ENCODE assay signal across 19 cellular contexts in genomic region chr9:101427957-101428655, GRCh38. TPM values are rescaled to one million over a fixed set of nuclear protein-coding genes. Genes with fewer than 3 reads are reported as not detected.
DNase-seq lines count a peak whose midpoint lies in the region; ATAC-seq, FAIRE-seq and TF ChIP-seq lines count a peak whose summit lies in the region.
"Had no signal": no experiment of that assay in that cellular context is flagged by ENCODE, and none has a peak within 500 bp of the region (broad histone marks: within the 10 kb centered on the region; RNA-seq: fewer than 3 reads in every experiment).

No MANE protein-coding gene starts in this region.

- 90% methylated on average over 3 of the region's 3 CpGs for WGBS in HepG2 (ENCODE audit: low lambda C conversion rate)

- TF ChIP-seq EP300 in HepG2 (IDR thresholded peaks at IDR 0.05; ENCODE audit: low read depth in 2 of 2, low read length in 2 of 2) (no peak), HepG2 (CRISPR knock-in tag; IDR thresholded peaks at IDR 0.05; ENCODE audit: borderline replicate concordance) (no peak)

- no peak overlapping the region for H3K27ac Mint-ChIP-seq in activated CD8-positive, alpha-beta T cell treated with anti-CD3 and anti-CD28 coated beads, Interleukin-2, amount 10 ng/mL, durations not matched to agents 7 days and 5 days
- H3K27ac Mint-ChIP-seq: activated T-cell treated with anti-CD3 and anti-CD28 coated beads, Interleukin-2, amount 50 U/mL, for 24 hours; CD4-positive, CD25-positive, alpha-beta regulatory T cell; HFFc6; stimulated activated naive B cell treated with anti-CD40 and anti-IgM and Interleukin-4, amounts not matched to agents 10 μg/mL and 1 μg/mL and 100 μg/mL, for 72 hours had no signal

- no peaks in the 10 kb centered on the region for H4K20me1 ChIP-seq in HepG2 (ENCODE audit: insufficient read depth, low read length)

- ATAC-seq in GM18870 (IDR thresholded peaks at IDR 0.05; ENCODE audit: unreplicated experiment) (peak; percentile 81), GM21619 (IDR thresholded peaks at IDR 0.05; ENCODE audit: unreplicated experiment) (peak; percentile 63), HG03439 (IDR thresholded peaks at IDR 0.05; ENCODE audit: unreplicated experiment) (peak; percentile 68), HepG2 (no peak)
- no peak for ATAC-seq in activated CD8-positive, alpha-beta T cell treated with anti-CD3 and anti-CD28 coated beads, Interleukin-2, amount 10 ng/mL, durations not matched to agents 7 days and 5 days
- ATAC-seq: left lung had no signal

- no peak overlapping the region for H3K4me2 ChIP-seq in HepG2 (ENCODE audit: low read depth, low read length)

- no peak overlapping the region for H2AFZ ChIP-seq in HepG2 (ENCODE audit: low read length)

- H3K4me1 ChIP-seq in HepG2 (ENCODE audit: insufficient read depth, low read length) = peaks cover 88% of the 10 kb centered on the region
- H3K4me1 ChIP-seq: left lung had no signal

- intact Hi-C loops in HepG2 (cut with micrococcal nuclease; ENCODE audit: unreplicated experiment) = no loop called here

- no peaks in the 10 kb centered on the region for H3K79me2 ChIP-seq in HepG2 (ENCODE audit: insufficient read depth, low read length)

- no peaks in the 10 kb centered on the region for H3K9me3 ChIP-seq in HepG2 (ENCODE audit: low read length)
- H3K9me3 ChIP-seq: left lung, neutrophil had no signal

- H3K9ac ChIP-seq in HepG2 (ENCODE audit: insufficient read depth, low read depth, low read length) = no peak overlapping the region

- no peak for TF ChIP-seq CTCF in HepG2 (CRISPR knock-in tag; IDR thresholded peaks at IDR 0.05)

- no peaks in the 10 kb centered on the region for H3K36me3 ChIP-seq in HepG2 (replicated peaks in 1 of 2; ENCODE audit: control insufficient read depth in 1 of 2, insufficient read depth in 2 of 2, low read length in 2 of 2)
- H3K36me3 ChIP-seq: left lung, neutrophil had no signal

- DNase-seq in HepG2 (ENCODE audit: low spot score) (no peak), NCI-H1105 treated with DMSO at 0.1 percent for 48 hours (lab: John Stamatoyannopoulos, UW) (no peak)
- DNase-seq in activated CD8-positive, alpha-beta T cell treated with anti-CD3 and anti-CD28 coated beads, Interleukin-2, amount 10 ng/mL, durations not matched to agents 7 days and 5 days = no peak
- no peak for DNase-seq in activated T-cell treated with anti-CD3 and anti-CD28 coated beads, Interleukin-2, amount 50 U/mL, for 48 hours
- no peak for DNase-seq in activated CD4-positive, alpha-beta T cell treated with anti-CD3 and anti-CD28 coated beads for 1 hour
- DNase-seq: activated T-cell treated with anti-CD3 and anti-CD28 coated beads, Interleukin-2, amount 50 U/mL, for 24 hours; anterior cingulate cortex; CD4-positive, CD25-positive, alpha-beta regulatory T cell; effector memory CD4-positive, alpha-beta T cell; head of caudate nucleus; HFFc6; left lung; stimulated activated naive B cell treated with anti-CD40 and anti-IgM and Interleukin-4, amounts not matched to agents 10 μg/mL and 1 μg/mL and 100 μg/mL, for 72 hours had no signal

- H3K27me3 Mint-ChIP-seq in activated CD8-positive, alpha-beta T cell treated with anti-CD3 and anti-CD28 coated beads, Interleukin-2, amount 10 ng/mL, durations not matched to agents 7 days and 5 days (ENCODE audit: low read depth) = no peaks in the 10 kb centered on the region

- no TSS peak for BruUV-seq in HepG2 (replicated peaks; lab: Mats Ljungman, UMichigan)

- no peak overlapping the region for H3K4me3 Mint-ChIP-seq in activated CD8-positive, alpha-beta T cell treated with anti-CD3 and anti-CD28 coated beads, Interleukin-2, amount 10 ng/mL, durations not matched to agents 7 days and 5 days
- H3K4me3 Mint-ChIP-seq: activated T-cell treated with anti-CD3 and anti-CD28 coated beads, Interleukin-2, amount 50 U/mL, for 24 hours; CD4-positive, CD25-positive, alpha-beta regulatory T cell; HFFc6; stimulated activated naive B cell treated with anti-CD40 and anti-IgM and Interleukin-4, amounts not matched to agents 10 μg/mL and 1 μg/mL and 100 μg/mL, for 72 hours had no signal

- in situ Hi-C loops in HepG2 (cut with HindIII; ENCODE audit: extremely low pct_ligation_motif_present, low pct_unique_long_range_greater_than_20kb) = no loop called here

- no peaks in the 10 kb centered on the region for H3K27me3 ChIP-seq in HepG2 (ENCODE audit: control insufficient read depth in 1 of 2, insufficient read depth in 2 of 2, low read length in 2 of 2)
- H3K27me3 ChIP-seq: left lung, neutrophil had no signal

- H3K4me1 Mint-ChIP-seq in activated CD8-positive, alpha-beta T cell treated with anti-CD3 and anti-CD28 coated beads, Interleukin-2, amount 10 ng/mL, durations not matched to agents 7 days and 5 days (ENCODE audit: low read depth) = no peaks in the 10 kb centered on the region
- H3K4me1 Mint-ChIP-seq: CD4-positive, CD25-positive, alpha-beta regulatory T cell had no signal

- CTCF ChIA-PET in HepG2 (lab: Yijun Ruan, JAX; ENCODE audit: low intra/inter-chr PET ratio, low total read pairs) = no interaction called here
- CTCF ChIA-PET in activated CD8-positive, alpha-beta T cell treated with anti-CD3 and anti-CD28 coated beads, Interleukin-2, amount 10 ng/mL, durations not matched to agents 7 days and 5 days (lab: Charles Lee) = interaction anchor here (1.2 kb wide), 1 partner anchor 21 kb away, joined by 4 read pairs; no protein-coding TSS in a partner anchor

- no peak overlapping the region for H3K27ac ChIP-seq in HepG2 (ENCODE audit: extremely low read length, insufficient read depth, low read length)
- H3K27ac ChIP-seq: left lung, neutrophil, RWPE1 had no signal

- no peaks in the 10 kb centered on the region for H3K9me3 Mint-ChIP-seq in activated CD8-positive, alpha-beta T cell treated with anti-CD3 and anti-CD28 coated beads, Interleukin-2, amount 10 ng/mL, durations not matched to agents 7 days and 5 days (ENCODE audit: insufficient read depth)
- H3K9me3 Mint-ChIP-seq: HFFc6 had no signal

- POLR2A ChIA-PET in HepG2 (lab: Yijun Ruan, JAX) = interaction anchor here (0.9 to 2.7 kb wide), 2 partner anchors 13 to 18 kb away, joined by 3 to 6 read pairs; no protein-coding TSS in a partner anchor
- POLR2A ChIA-PET in activated CD8-positive, alpha-beta T cell treated with anti-CD3 and anti-CD28 coated beads, Interleukin-2, amount 10 ng/mL, durations not matched to agents 7 days and 5 days (lab: Charles Lee) = no interaction called here

- no peak overlapping the region for H3K4me3 ChIP-seq in HepG2 (replicated peaks in 1 of 3; ENCODE audit: insufficient read depth in 1 of 3, low read depth in 2 of 3, low read length in 3 of 3)
- H3K4me3 ChIP-seq: left lung had no signal

- no peaks in the 10 kb centered on the region for H3K36me3 Mint-ChIP-seq in activated CD8-positive, alpha-beta T cell treated with anti-CD3 and anti-CD28 coated beads, Interleukin-2, amount 10 ng/mL, durations not matched to agents 7 days and 5 days (ENCODE audit: low read depth)
- H3K36me3 Mint-ChIP-seq: CD4-positive, CD25-positive, alpha-beta regulatory T cell; stimulated activated naive B cell treated with anti-CD40 and anti-IgM and Interleukin-4, amounts not matched to agents 10 μg/mL and 1 μg/mL and 100 μg/mL, for 72 hours had no signal

- TF ChIP-seq RAD21 in HepG2 (CRISPR knock-in tag; IDR thresholded peaks at IDR 0.05) = no peak

- no peak for FAIRE-seq in HepG2 (lab: Jason Lieb, UNC)

- TF ChIP-seq POLR2A in HepG2 (IDR thresholded peaks at IDR 0.05; ENCODE audit: insufficient read depth in 1 of 2, low read depth in 2 of 2, low read length in 2 of 2) = no peak

RNA-seq across cellular contexts. Expression of gene ALDOB, which starts 7.5 kb away (rescaled TPM):
- 0.97 and 1.1 TPM in 2 replicates for total RNA-seq in HepG2 (2016; rRNA removed; fragmentation: Illumina TruSeq; extraction: Trizol)
- total RNA-seq in HepG2 (2016; cell fraction: cytosol; rRNA removed; fragmentation: Illumina TruSeq; extraction: Trizol; ENCODE audit: low read depth) = 0.26 and 0.91 TPM in 2 replicates
- 0.48 and 0.97 TPM in 2 replicates for total RNA-seq in HepG2 (2016; cell fraction: insoluble cytoplasmic fraction; rRNA removed; fragmentation: Illumina TruSeq; extraction: Trizol)
- 0.86 and 0.90 TPM in 2 replicates for total RNA-seq in HepG2 (2016; cell fraction: membrane; rRNA removed; fragmentation: Illumina TruSeq; extraction: Trizol)
- total RNA-seq in HepG2 (2016; cell fraction: nucleus; rRNA removed; fragmentation: Illumina TruSeq; extraction: Trizol) = 0.34 and 0.56 TPM in 2 replicates
- polyA plus RNA-seq in HepG2 (2011; rRNA removed) = 0.29 and 0.84 TPM in 2 replicates
- polyA plus RNA-seq in HepG2 (2011; cell fraction: cytosol; rRNA removed) = 0.74 and 0.91 TPM in 2 replicates
- 0.39 and 0.48 TPM in 2 replicates for polyA plus RNA-seq in HepG2 (2011; cell fraction: nucleus; rRNA removed)
- 2.4 TPM in 2 replicates for polyA plus RNA-seq in HepG2 (2012)
- polyA plus RNA-seq in HepG2 (2016; cell fraction: cytosol; fragmentation: Illumina TruSeq; extraction: Trizol; ENCODE audit: low read depth) = 0.50 and 0.58 TPM in 2 replicates
- 0.89 and 1.8 TPM in 2 replicates for polyA plus RNA-seq in HepG2 (2016; cell fraction: insoluble cytoplasmic fraction; fragmentation: Illumina TruSeq; extraction: Trizol; ENCODE audit: low read depth)
- 0.68 and 0.76 TPM in 2 replicates for polyA plus RNA-seq in HepG2 (2016; cell fraction: membrane; fragmentation: Illumina TruSeq; extraction: Trizol; ENCODE audit: low read depth)
- polyA plus RNA-seq in HepG2 (2016; cell fraction: nucleus; fragmentation: Illumina TruSeq; extraction: Trizol; ENCODE audit: insufficient read depth, low read depth) = 0.57 and 0.68 TPM in 2 replicates
- polyA minus RNA-seq in HepG2 (2011; rRNA and poly(A)+ RNA removed; ENCODE audit: low replicate concordance) = 0.78 TPM in 1 of 2 replicates, not detected in the other
- polyA minus RNA-seq in HepG2 (2011; cell fraction: cytosol; rRNA and poly(A)+ RNA removed) = 0.53 and 0.59 TPM in 2 replicates
- 0.26 TPM in 1 of 2 replicates, not detected in the other for polyA minus RNA-seq in HepG2 (2011; cell fraction: nucleus; rRNA and poly(A)+ RNA removed)
- not detected for total RNA-seq in activated CD8-positive, alpha-beta T cell treated with anti-CD3 and anti-CD28 coated beads, Interleukin-2, amount 10 ng/mL, durations not matched to agents 7 days and 5 days
- total RNA-seq: CD4-positive, CD25-positive, alpha-beta regulatory T cell; HFFc6; left lung; LHCN-M2 had no signal
- polyA plus RNA-seq: CD4-positive, CD25-positive, alpha-beta regulatory T cell had no signal

RNA-seq across cellular contexts. Expression of gene ZNF189, which starts 29.5 kb away (rescaled TPM):
- 50.0 and 65.4 TPM in 2 replicates for total RNA-seq in HepG2 (2016; rRNA removed; fragmentation: Illumina TruSeq; extraction: Trizol)
- 8.6 and 10.3 TPM in 2 replicates for total RNA-seq in HepG2 (2016; cell fraction: cytosol; rRNA removed; fragmentation: Illumina TruSeq; extraction: Trizol; ENCODE audit: low read depth)
- 48.2 and 65.9 TPM in 2 replicates for total RNA-seq in HepG2 (2016; cell fraction: insoluble cytoplasmic fraction; rRNA removed; fragmentation: Illumina TruSeq; extraction: Trizol)
- total RNA-seq in HepG2 (2016; cell fraction: membrane; rRNA removed; fragmentation: Illumina TruSeq; extraction: Trizol) = 33.1 and 39.4 TPM in 2 replicates
- 46.2 and 50.3 TPM in 2 replicates for total RNA-seq in HepG2 (2016; cell fraction: nucleus; rRNA removed; fragmentation: Illumina TruSeq; extraction: Trizol)
- 7.9 and 8.4 TPM in 2 replicates for polyA plus RNA-seq in HepG2 (2011; rRNA removed)
- polyA plus RNA-seq in HepG2 (2011; cell fraction: cytosol; rRNA removed) = 2.8 and 5.5 TPM in 2 replicates
- 11.7 and 16.1 TPM in 2 replicates for polyA plus RNA-seq in HepG2 (2011; cell fraction: nucleus; rRNA removed)
- 23.9 and 31.6 TPM in 2 replicates for polyA plus RNA-seq in HepG2 (2012)
- polyA plus RNA-seq in HepG2 (2016; cell fraction: cytosol; fragmentation: Illumina TruSeq; extraction: Trizol; ENCODE audit: low read depth) = 3.4 and 3.7 TPM in 2 replicates
- 40.8 and 42.4 TPM in 2 replicates for polyA plus RNA-seq in HepG2 (2016; cell fraction: insoluble cytoplasmic fraction; fragmentation: Illumina TruSeq; extraction: Trizol; ENCODE audit: low read depth)
- polyA plus RNA-seq in HepG2 (2016; cell fraction: membrane; fragmentation: Illumina TruSeq; extraction: Trizol; ENCODE audit: low read depth) = 12.9 and 13.9 TPM in 2 replicates
- 52.8 and 60.4 TPM in 2 replicates for polyA plus RNA-seq in HepG2 (2016; cell fraction: nucleus; fragmentation: Illumina TruSeq; extraction: Trizol; ENCODE audit: insufficient read depth, low read depth)
- 2.2 and 6.6 TPM in 2 replicates for polyA minus RNA-seq in HepG2 (2011; rRNA and poly(A)+ RNA removed; ENCODE audit: low replicate concordance)
- 10.9 and 12.4 TPM in 2 replicates for polyA minus RNA-seq in HepG2 (2011; cell fraction: cytosol; rRNA and poly(A)+ RNA removed)
- polyA minus RNA-seq in HepG2 (2011; cell fraction: nucleus; rRNA and poly(A)+ RNA removed) = 77.9 and 116 TPM in 2 replicates
- 10 to 100 TPM in 1 of 2 experiments, 1 to 10 TPM in 1; 9.7 to 10.4 TPM for total RNA-seq in activated CD8-positive, alpha-beta T cell treated with anti-CD3 and anti-CD28 coated beads, Interleukin-2, amount 10 ng/mL, durations not matched to agents 7 days and 5 days

RNA-seq across cellular contexts. Expression of gene MRPL50, which starts 29.7 kb away (rescaled TPM):
- total RNA-seq in HepG2 (2016; rRNA removed; fragmentation: Illumina TruSeq; extraction: Trizol) = 70.0 and 107 TPM in 2 replicates
- total RNA-seq in HepG2 (2016; cell fraction: cytosol; rRNA removed; fragmentation: Illumina TruSeq; extraction: Trizol; ENCODE audit: low read depth) = 21.0 and 24.1 TPM in 2 replicates
- total RNA-seq in HepG2 (2016; cell fraction: insoluble cytoplasmic fraction; rRNA removed; fragmentation: Illumina TruSeq; extraction: Trizol) = 68.9 and 116 TPM in 2 replicates
- 28.1 and 35.5 TPM in 2 replicates for total RNA-seq in HepG2 (2016; cell fraction: membrane; rRNA removed; fragmentation: Illumina TruSeq; extraction: Trizol)
- total RNA-seq in HepG2 (2016; cell fraction: nucleus; rRNA removed; fragmentation: Illumina TruSeq; extraction: Trizol) = 39.6 and 40.3 TPM in 2 replicates
- polyA plus RNA-seq in HepG2 (2011; rRNA removed) = 30.0 and 37.1 TPM in 2 replicates
- polyA plus RNA-seq in HepG2 (2011; cell fraction: cytosol; rRNA removed) = 12.7 and 22.1 TPM in 2 replicates
- 6.3 and 8.8 TPM in 2 replicates for polyA plus RNA-seq in HepG2 (2011; cell fraction: nucleus; rRNA removed)
- polyA plus RNA-seq in HepG2 (2012) = 35.5 and 51.6 TPM in 2 replicates
- 9.9 and 11.7 TPM in 2 replicates for polyA plus RNA-seq in HepG2 (2016; cell fraction: cytosol; fragmentation: Illumina TruSeq; extraction: Trizol; ENCODE audit: low read depth)
- 93.2 and 105 TPM in 2 replicates for polyA plus RNA-seq in HepG2 (2016; cell fraction: insoluble cytoplasmic fraction; fragmentation: Illumina TruSeq; extraction: Trizol; ENCODE audit: low read depth)
- 17.3 and 19.1 TPM in 2 replicates for polyA plus RNA-seq in HepG2 (2016; cell fraction: membrane; fragmentation: Illumina TruSeq; extraction: Trizol; ENCODE audit: low read depth)
- 41.9 and 44.2 TPM in 2 replicates for polyA plus RNA-seq in HepG2 (2016; cell fraction: nucleus; fragmentation: Illumina TruSeq; extraction: Trizol; ENCODE audit: insufficient read depth, low read depth)
- polyA minus RNA-seq in HepG2 (2011; rRNA and poly(A)+ RNA removed; ENCODE audit: low replicate concordance) = 2.7 and 4.1 TPM in 2 replicates
- 6.6 and 7.6 TPM in 2 replicates for polyA minus RNA-seq in HepG2 (2011; cell fraction: cytosol; rRNA and poly(A)+ RNA removed)
- polyA minus RNA-seq in HepG2 (2011; cell fraction: nucleus; rRNA and poly(A)+ RNA removed) = 36.7 and 38.1 TPM in 2 replicates
- 10 to 100 TPM in 1 of 2 experiments, 1 to 10 TPM in 1; 9.4 to 10.2 TPM for total RNA-seq in activated CD8-positive, alpha-beta T cell treated with anti-CD3 and anti-CD28 coated beads, Interleukin-2, amount 10 ng/mL, durations not matched to agents 7 days and 5 days

RNA-seq across cellular contexts. Expression of gene BAAT, which starts 43.3 kb away (rescaled TPM):
- total RNA-seq in HepG2 (2016; rRNA removed; fragmentation: Illumina TruSeq; extraction: Trizol) = 0.71 and 1.0 TPM in 2 replicates
- total RNA-seq in HepG2 (2016; cell fraction: cytosol; rRNA removed; fragmentation: Illumina TruSeq; extraction: Trizol; ENCODE audit: low read depth) = 0.20 and 0.26 TPM in 2 replicates
- 0.45 and 0.77 TPM in 2 replicates for total RNA-seq in HepG2 (2016; cell fraction: insoluble cytoplasmic fraction; rRNA removed; fragmentation: Illumina TruSeq; extraction: Trizol)
- 0.34 and 0.56 TPM in 2 replicates for total RNA-seq in HepG2 (2016; cell fraction: membrane; rRNA removed; fragmentation: Illumina TruSeq; extraction: Trizol)
- 0.78 and 0.97 TPM in 2 replicates for total RNA-seq in HepG2 (2016; cell fraction: nucleus; rRNA removed; fragmentation: Illumina TruSeq; extraction: Trizol)
- 7.9 and 11.2 TPM in 2 replicates for polyA plus RNA-seq in HepG2 (2011; rRNA removed)
- 3.9 and 10.6 TPM in 2 replicates for polyA plus RNA-seq in HepG2 (2011; cell fraction: cytosol; rRNA removed)
- 4.2 and 7.6 TPM in 2 replicates for polyA plus RNA-seq in HepG2 (2011; cell fraction: nucleus; rRNA removed)
- 26.8 and 34.2 TPM in 2 replicates for polyA plus RNA-seq in HepG2 (2012)
- 0.07 and 0.18 TPM in 2 replicates for polyA plus RNA-seq in HepG2 (2016; cell fraction: cytosol; fragmentation: Illumina TruSeq; extraction: Trizol; ENCODE audit: low read depth)
- 0.80 and 0.87 TPM in 2 replicates for polyA plus RNA-seq in HepG2 (2016; cell fraction: insoluble cytoplasmic fraction; fragmentation: Illumina TruSeq; extraction: Trizol; ENCODE audit: low read depth)
- polyA plus RNA-seq in HepG2 (2016; cell fraction: membrane; fragmentation: Illumina TruSeq; extraction: Trizol; ENCODE audit: low read depth) = 0.22 and 0.24 TPM in 2 replicates
- polyA plus RNA-seq in HepG2 (2016; cell fraction: nucleus; fragmentation: Illumina TruSeq; extraction: Trizol; ENCODE audit: insufficient read depth, low read depth) = 1.4 and 1.7 TPM in 2 replicates
- 0.05 and 7.3 TPM in 2 replicates for polyA minus RNA-seq in HepG2 (2011; rRNA and poly(A)+ RNA removed; ENCODE audit: low replicate concordance)
- 5.0 and 10.0 TPM in 2 replicates for polyA minus RNA-seq in HepG2 (2011; cell fraction: cytosol; rRNA and poly(A)+ RNA removed)
- polyA minus RNA-seq in HepG2 (2011; cell fraction: nucleus; rRNA and poly(A)+ RNA removed) = 7.6 and 12.8 TPM in 2 replicates
- total RNA-seq in activated CD8-positive, alpha-beta T cell treated with anti-CD3 and anti-CD28 coated beads, Interleukin-2, amount 10 ng/mL, durations not matched to agents 7 days and 5 days = not detected

Comparison
In these comparisons a context has a peak if more than half of its experiments do, and no peak if none do; other contexts are left out.
1. ATAC-seq: peak in GM18870 (single experiment), GM21619 (single experiment) and HG03439 (single experiment); none in HepG2 (single experiment) and activated CD8-positive, alpha-beta T cell treated with anti-CD3 and anti-CD28 coated beads, Interleukin-2, amount 10 ng/mL, durations not matched to agents 7 days and 5 days (single experiment).